8 cellular contexts compared by ENCODE assay signal in genomic region chr9:123929177-123929869, GRCh38. TPM values are rescaled to one million over a fixed set of nuclear protein-coding genes. Genes with fewer than 3 reads are reported as not detected.
A peak's percentile ranks its signal among the peaks of the same experiment; 100 is the strongest.
DNase-seq lines count a peak whose midpoint lies in the region; ATAC-seq, FAIRE-seq and TF ChIP-seq lines count a peak whose summit lies in the region.

No MANE protein-coding gene starts in this region.

- WGBS in prostate gland, result under 1% methylated on average over 31 of the region's 50 CpGs

- H3K4me2 ChIP-seq in DOHH2 (ENCODE audit: low read length), result peak overlapping the region; percentile 72

- ATAC-seq in GM21381 (IDR thresholded peaks at IDR 0.05; ENCODE audit: unreplicated experiment), result peak; percentile 24
- peak; percentile 8 to 12 for ATAC-seq in activated T-cell treated with anti-CD3 and anti-CD28 coated beads, Interleukin-2, amount 50 U/mL, for 4 hours
- no peak for ATAC-seq in GM18861 (IDR thresholded peaks at IDR 0.05; ENCODE audit: unreplicated experiment)

- H3K27me3 Mint-ChIP-seq in activated T-cell treated with anti-CD3 and anti-CD28 coated beads, Interleukin-2, amount 50 U/mL, for 4 hours (ENCODE audit: low read depth), result no peaks in the 10 kb centered on the region

- peaks cover 45% of the 10 kb centered on the region for H3K4me1 ChIP-seq in DOHH2 (ENCODE audit: control insufficient read depth, low read length)
- H3K4me1 ChIP-seq in prostate gland (replicated peaks), result peaks cover 3% of the 10 kb centered on the region

- H3K9me2 ChIP-seq in DOHH2 (replicated peaks; ENCODE audit: control insufficient read depth, low read length), result no peaks in the 10 kb centered on the region

- H3K4me3 ChIP-seq in DOHH2 (ENCODE audit: low read length) (peak overlapping the region; percentile 77), prostate gland (peak overlapping the region; percentile 62 to 64)
- H3K4me3 ChIP-seq in Jurkat, Clone E6-1 (ENCODE audit: low read length), result peak overlapping the region; percentile 64

- no peak for DNase-seq in Jurkat, Clone E6-1 (ENCODE audit: low read depth, low spot score)
- DNase-seq in activated T-cell treated with anti-CD3 and anti-CD28 coated beads, Interleukin-2, amount 50 U/mL, for 4 hours, result peak; percentile 21
- DNase-seq in germinal center (ENCODE audit: low spot score) (peak; percentile 38), prostate gland (ENCODE audit: low spot score) (no peak), RCC 7860 (ENCODE audit: low spot score) (no peak)

- H3F3A ChIP-seq in DOHH2 (ENCODE audit: control insufficient read depth, insufficient read depth), result no peaks in the 10 kb centered on the region; the same call in 1 of the 2 replicates

- no peak for TF ChIP-seq POLR2A in prostate gland (IDR thresholded peaks at IDR 0.05)

- peaks cover 33% of the 10 kb centered on the region for H3K4me1 Mint-ChIP-seq in activated T-cell treated with anti-CD3 and anti-CD28 coated beads, Interleukin-2, amount 50 U/mL, for 4 hours (ENCODE audit: low read depth)

- FAIRE-seq in RCC 7860 (lab: Jason Lieb, UNC), result no peak

- TF ChIP-seq CTCF in DOHH2 (IDR thresholded peaks at IDR 0.05; ENCODE audit: low read depth, low read length, poor library complexity, severe bottlenecking), result no peak
- TF ChIP-seq CTCF in prostate gland (IDR thresholded peaks at IDR 0.05), result no peak

- H3K9me3 Mint-ChIP-seq in activated T-cell treated with anti-CD3 and anti-CD28 coated beads, Interleukin-2, amount 50 U/mL, for 4 hours, result peaks cover 4% of the 10 kb centered on the region

- intact Hi-C loops in prostate gland (cut with DNase I), result no loop called here

- H3K27me3 ChIP-seq in DOHH2 (ENCODE audit: control insufficient read depth, low read length) (peaks cover 6% of the 10 kb centered on the region; the same call in 1 of the 2 replicates), prostate gland (replicated peaks; ENCODE audit: insufficient read depth) (no peaks in the 10 kb centered on the region)

- H3K4me3 Mint-ChIP-seq in activated T-cell treated with anti-CD3 and anti-CD28 coated beads, Interleukin-2, amount 50 U/mL, for 4 hours, result peak overlapping the region; percentile 85

- peak overlapping the region; percentile 7; the same call in 1 of the 2 replicates for H3K27ac ChIP-seq in DOHH2 (ENCODE audit: low read depth, low read length)
- H3K27ac ChIP-seq in prostate gland, result peak overlapping the region; percentile 35 to 62

- H4K20me1 ChIP-seq in DOHH2 (ENCODE audit: control insufficient read depth, insufficient read depth, low read depth, low read length), result no peaks in the 10 kb centered on the region

- H3K36me3 ChIP-seq in DOHH2 (ENCODE audit: control insufficient read depth, low read length) (no peaks in the 10 kb centered on the region), prostate gland (no peaks in the 10 kb centered on the region)

- H3K36me3 Mint-ChIP-seq in activated T-cell treated with anti-CD3 and anti-CD28 coated beads, Interleukin-2, amount 50 U/mL, for 4 hours (ENCODE audit: insufficient read depth), result peaks cover 8% of the 10 kb centered on the region

- H3K79me2 ChIP-seq in DOHH2 (ENCODE audit: control insufficient read depth, low read length), result peaks cover 50% of the 10 kb centered on the region

- no peaks in the 10 kb centered on the region; the same call in 1 of the 2 replicates for H3K9me3 ChIP-seq in DOHH2 (ENCODE audit: control insufficient read depth, insufficient read depth, low read length)
- H3K9me3 ChIP-seq in prostate gland, result no peaks in the 10 kb centered on the region

RNA-seq across cellular contexts. Expression of gene DENND1A, which starts 0.6 kb away (rescaled TPM):
- polyA plus RNA-seq in Jurkat, Clone E6-1 (2012; ENCODE audit: insufficient read depth, insufficient read length), result 23.0 TPM
- 10 to 100 TPM; 15.5 to 21.7 (median 16.9) TPM for total RNA-seq in activated T-cell treated with anti-CD3 and anti-CD28 coated beads, Interleukin-2, amount 50 U/mL, for 4 hours
- total RNA-seq in prostate gland, result 10 to 100 TPM; 18.9 to 26.8 TPM

Comparison
In these comparisons a context has a peak if more than half of its experiments do, and no peak if none do; other contexts are left out.
1. DNase-seq: peak in activated T-cell treated with anti-CD3 and anti-CD28 coated beads, Interleukin-2, amount 50 U/mL, for 4 hours (single experiment) and germinal center (single experiment); none in Jurkat, Clone E6-1 (single experiment), prostate gland (single experiment) and RCC 7860 (single experiment).
2. Peak in every context shown above with its lines, with median percentiles within 50 percentile points of each other: H3K4me3 ChIP-seq.